ENCODE assay signal across 1 cellular context in genomic region chrX:104165894-104166734, GRCh38.
TF ChIP-seq lines count a peak whose summit lies in the region.

FAM199X (plus strand) TSS chrX:104166453; CDS start chrX:104166786, 333 bp downstream.

TF ChIP-seq in K562, 482 proteins besides CTCF, POLR2A, EP300 and RAD21 (continued from another document and continues in another):
- TF ChIP-seq ETS1 (conservative IDR thresholded peaks at IDR 0.05; ENCODE audit: control insufficient read depth, low read depth, low read length): no peak; the same call in 1 of the 2 replicates
- TF ChIP-seq ZNF384 (IDR thresholded peaks at IDR 0.05; ENCODE audit: low read depth, low read length): no peak
- TF ChIP-seq HNRNPLL (IDR thresholded peaks at IDR 0.05; ENCODE audit: low read depth, low read length, poor library complexity, severe bottlenecking): peak; percentile 84
- no peak for TF ChIP-seq ZNF592 (IDR thresholded peaks at IDR 0.05)
- TF ChIP-seq PYGO2 (tag; IDR thresholded peaks at IDR 0.05): no peak
- TF ChIP-seq CHD7 (IDR thresholded peaks at IDR 0.05; ENCODE audit: low read depth, low read length): no peak
- no peak for TF ChIP-seq OTX1 (CRISPR knock-in tag; IDR thresholded peaks at IDR 0.05)
- no peak for TF ChIP-seq MEIS2 (IDR thresholded peaks at IDR 0.05; ENCODE audit: partially characterized antibody)
- TF ChIP-seq PPARD (CRISPR knock-in tag; IDR thresholded peaks at IDR 0.05): no peak
- TF ChIP-seq ZNF668 (CRISPR knock-in tag; IDR thresholded peaks at IDR 0.05): no peak
- TF ChIP-seq ZNF639 (CRISPR knock-in tag; conservative IDR thresholded peaks at IDR 0.05 in 1 of 2, IDR thresholded peaks at IDR 0.05 in 1 of 2): peak in 1 of 2 experiments; percentile 91; a peak in 2 of 4 replicates
- TF ChIP-seq ZNF561 (CRISPR knock-in tag; conservative IDR thresholded peaks at IDR 0.05): no peak
- TF ChIP-seq HINFP (tag; conservative IDR thresholded peaks at IDR 0.05; ENCODE audit: low read depth): no peak
- TF ChIP-seq MAFK (IDR thresholded peaks at IDR 0.05; ENCODE audit: low read length): no peak
- no peak for TF ChIP-seq ELF2 (CRISPR knock-in tag; IDR thresholded peaks at IDR 0.05)
- no peak for TF ChIP-seq ZNF778 (CRISPR knock-in tag; IDR thresholded peaks at IDR 0.05)
- no peak for TF ChIP-seq IRF9 (tag; IDR thresholded peaks at IDR 0.05)
- TF ChIP-seq THAP7 (CRISPR knock-in tag; IDR thresholded peaks at IDR 0.05): 0 out of 2 replicates have a peak, but pooled peaks have one; percentile 67
- no peak for TF ChIP-seq CBFA2T2 (conservative IDR thresholded peaks at IDR 0.05)
- TF ChIP-seq ID3 (CRISPR knock-in tag; IDR thresholded peaks at IDR 0.05): no peak
- no peak for TF ChIP-seq ID3 (tag; IDR thresholded peaks at IDR 0.05)
- TF ChIP-seq ZNF224 (CRISPR knock-in tag; IDR thresholded peaks at IDR 0.05): no peak
- TF ChIP-seq ZNF764 (CRISPR knock-in tag; IDR thresholded peaks at IDR 0.05; ENCODE audit: low read depth): no peak
- peak in 1 of 2 experiments; percentile 36 for TF ChIP-seq E2F6 (IDR thresholded peaks at IDR 0.05; ENCODE audit: borderline replicate concordance in 1 of 2, extremely low read depth in 1 of 2, insufficient read depth in 1 of 2, insufficient read length in 1 of 2, low read depth in 1 of 2, low read length in 1 of 2, poor library complexity in 1 of 2, severe bottlenecking in 1 of 2)
- no peak for TF ChIP-seq MED1 (CRISPR knock-in tag; IDR thresholded peaks at IDR 0.05; ENCODE audit: borderline replicate concordance)
- no peak for TF ChIP-seq MTF1 (CRISPR knock-in tag; IDR thresholded peaks at IDR 0.05; ENCODE audit: borderline replicate concordance)
- TF ChIP-seq SMAD2 (IDR thresholded peaks at IDR 0.05; ENCODE audit: low read depth, low read length): no peak
- TF ChIP-seq ZFP1 (CRISPR knock-in tag; IDR thresholded peaks at IDR 0.05): no peak
- no peak for TF ChIP-seq CREBBP (IDR thresholded peaks at IDR 0.05; ENCODE audit: low read depth, low read length)
- TF ChIP-seq FOS (IDR thresholded peaks at IDR 0.05; ENCODE audit: extremely low read depth, insufficient read length): no peak
- peak in 1 of 2 experiments; percentile 30; a peak in 1 of 4 replicates for TF ChIP-seq HDAC1 (IDR thresholded peaks at IDR 0.05)
- no peak for TF ChIP-seq PKNOX1 (IDR thresholded peaks at IDR 0.05)
